ENCODE assay signal across 1 cellular context in genomic region chr5:74054139-74054538, GRCh38.
TF ChIP-seq lines count a peak whose summit lies in the region.

No MANE protein-coding gene starts in this region.

TF ChIP-seq in SK-N-SH treated with all-trans-retinoic acid at 6 μM for 48 hours, 23 proteins besides CTCF, POLR2A, EP300 and RAD21 (continued from another document):
- TF ChIP-seq TSHZ2 (CRISPR knock-in tag; IDR thresholded peaks at IDR 0.05) (no peak), ZNF8 (CRISPR knock-in tag; IDR thresholded peaks at IDR 0.05) (no peak), OSR1 (CRISPR knock-in tag; IDR thresholded peaks at IDR 0.05) (no peak)
